Comparison of ENCODE assay signal across 18 cellular contexts in the genomic region with DNA sequence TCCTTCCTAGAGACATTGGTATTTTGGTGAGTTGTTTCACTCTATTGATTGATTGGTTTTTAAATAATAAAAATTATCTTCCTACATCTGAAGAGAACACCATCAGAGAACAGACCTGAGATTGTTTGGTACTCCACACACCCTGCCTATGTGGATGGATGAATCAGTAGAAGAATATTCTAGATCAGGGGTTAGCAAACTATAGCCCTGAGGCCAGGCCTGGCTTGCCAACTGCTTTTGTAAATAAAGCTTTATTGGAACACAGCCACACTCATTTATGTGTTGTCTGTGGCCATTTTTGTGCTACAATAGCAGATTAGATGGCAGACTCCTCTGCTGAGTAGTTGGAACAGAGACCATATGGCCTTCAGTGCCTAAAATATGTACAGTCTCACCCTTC.
A peak's percentile ranks its signal among the peaks of the same experiment; 100 is the strongest.
DNase-seq lines count a peak whose midpoint lies in the region; FAIRE-seq and TF ChIP-seq lines count a peak whose summit lies in the region.
"Had no signal": no experiment of that assay in that cellular context is flagged by ENCODE, and none has a peak within 500 bp of the region (broad histone marks: within the 10 kb centered on the region; RNA-seq: fewer than 3 reads in every experiment).

No MANE protein-coding gene starts in this region.

- no peaks in the 10 kb centered on the region for H4K20me1 ChIP-seq in PC-9 (ENCODE audit: insufficient read depth)

- FAIRE-seq in frontal cortex (lab: Jason Lieb, UNC), result no peak
- FAIRE-seq: GM12891, GM18507, H54 had no signal

- in situ Hi-C loops in G401 (cut with HindIII; ENCODE audit: low sequenced_read_pairs), result no loop called here

- H2AFZ ChIP-seq in PC-9, result no peak overlapping the region

- no peaks in the 10 kb centered on the region for H3K9me2 ChIP-seq in PC-9 (ENCODE audit: insufficient read depth)

- no peaks in the 10 kb centered on the region for H3K4me1 ChIP-seq in PC-9 (replicated peaks; ENCODE audit: insufficient read depth)

- peak; percentile 37 for DNase-seq in G401 (ENCODE audit: low spot score)
- DNase-seq in M059J (ENCODE audit: low read depth), result peak; percentile 77
- DNase-seq in epithelial cell of esophagus (ENCODE audit: low read depth), result peak; percentile 9
- no peak for DNase-seq in activated CD8-positive, alpha-beta memory T cell treated with anti-CD3 and anti-CD28 coated beads, Interleukin-2, amount 50 U/mL, for 48 hours
- no peak for DNase-seq in PC-9
- DNase-seq in frontal cortex (ENCODE audit: low spot score in 2 of 2), result no peak
- DNase-seq: Calu3; CD4-positive, alpha-beta memory T cell; COR-L47; DMS79; EL; GF-D8; GOT3; HFFc6 had no signal

- H3K4me3 ChIP-seq in epithelial cell of esophagus (ENCODE audit: low read length) (no peak overlapping the region), PC-9 (no peak overlapping the region)
- H3K4me3 ChIP-seq: HAP-1 had no signal

- H3K36me3 ChIP-seq in PC-9 (ENCODE audit: low read depth), result no peaks in the 10 kb centered on the region
- H3K36me3 ChIP-seq: HAP-1 had no signal

- no TSS peak for BruUV-seq in PC-9 (replicated peaks; lab: Mats Ljungman, UMichigan)

- intact Hi-C loops in PC-9 (cut with micrococcal nuclease; ENCODE audit: unreplicated experiment), result no loop called here

- no peaks in the 10 kb centered on the region for H3F3A ChIP-seq in PC-9 (ENCODE audit: insufficient read depth, low read depth)

- H3K27me3 ChIP-seq in PC-9 (ENCODE audit: insufficient read depth, low read depth), result peaks cover 71% of the 10 kb centered on the region

- TF ChIP-seq CTCF in epithelial cell of esophagus (IDR thresholded peaks at IDR 0.05; ENCODE audit: insufficient read depth, low read depth, low read length, missing control alignments) (no peak), PC-9 (conservative IDR thresholded peaks at IDR 0.05) (no peak)

- no peaks in the 10 kb centered on the region for H3K79me2 ChIP-seq in PC-9 (ENCODE audit: low read depth)

- no peak overlapping the region for H3K27ac ChIP-seq in PC-9

- no peak overlapping the region for H3K4me2 ChIP-seq in PC-9

- POLR2A ChIA-PET in PC-9 (lab: Charles Lee; ENCODE audit: unreplicated experiment), result no interaction called here

- CTCF ChIA-PET in PC-9 (lab: Charles Lee), result no interaction called here

- no peaks in the 10 kb centered on the region; the same call in 1 of the 2 replicates for H3K9me3 ChIP-seq in PC-9 (ENCODE audit: insufficient read depth, low read depth)

Comparison
In these comparisons a context has a peak if more than half of its experiments do, and no peak if none do; other contexts are left out.
1. DNase-seq: peak in G401 (single experiment), M059J (single experiment) and epithelial cell of esophagus (single experiment); none in activated CD8-positive, alpha-beta memory T cell treated with anti-CD3 and anti-CD28 coated beads, Interleukin-2, amount 50 U/mL, for 48 hours (single experiment), PC-9 (0 of 2) and frontal cortex (0 of 2).